ENCODE assay signal across 1 cellular context in genomic region chr4:22487333-22487732, GRCh38.
TF ChIP-seq lines count a peak whose summit lies in the region.

No MANE protein-coding gene starts in this region.

TF ChIP-seq in HepG2, 621 proteins besides CTCF, POLR2A, EP300 and RAD21 (continued from another document and continues in another):
- no peak for TF ChIP-seq ZNF704 (CRISPR knock-in tag; IDR thresholded peaks at IDR 0.05; ENCODE audit: borderline replicate concordance)
- no peak for TF ChIP-seq ZNF292 (CRISPR knock-in tag; IDR thresholded peaks at IDR 0.05; ENCODE audit: borderline replicate concordance, low read depth)
- no peak for TF ChIP-seq NCOA5 (CRISPR knock-in tag; IDR thresholded peaks at IDR 0.05)
- no peak for TF ChIP-seq ZNF839 (CRISPR knock-in tag; IDR thresholded peaks at IDR 0.05; ENCODE audit: borderline replicate concordance)
- no peak for TF ChIP-seq ZBTB14 (CRISPR knock-in tag; IDR thresholded peaks at IDR 0.05)
- no peak for TF ChIP-seq ZNF503 (CRISPR knock-in tag; IDR thresholded peaks at IDR 0.05)
- no peak for TF ChIP-seq THAP9 (CRISPR knock-in tag; IDR thresholded peaks at IDR 0.05; ENCODE audit: borderline replicate concordance)
- TF ChIP-seq TEAD3 (CRISPR knock-in tag; optimal IDR thresholded peaks at IDR 0.05; ENCODE audit: borderline replicate concordance): peak; percentile 21
- no peak for TF ChIP-seq PAXIP1 (CRISPR knock-in tag; conservative IDR thresholded peaks at IDR 0.05)
- no peak for TF ChIP-seq TOPORS (CRISPR knock-in tag; IDR thresholded peaks at IDR 0.05)
- TF ChIP-seq DNMT3B (CRISPR knock-in tag; conservative IDR thresholded peaks at IDR 0.05): no peak
- TF ChIP-seq E2F1 (CRISPR knock-in tag; IDR thresholded peaks at IDR 0.05): no peak
- no peak for TF ChIP-seq HOXD1 (CRISPR knock-in tag; IDR thresholded peaks at IDR 0.05)
- no peak for TF ChIP-seq KLF15 (CRISPR knock-in tag; IDR thresholded peaks at IDR 0.05; ENCODE audit: borderline replicate concordance)
- no peak for TF ChIP-seq ATAD3A (CRISPR knock-in tag; IDR thresholded peaks at IDR 0.05)
- no peak for TF ChIP-seq ZBTB20 (CRISPR knock-in tag; IDR thresholded peaks at IDR 0.05; ENCODE audit: borderline replicate concordance, low read depth)
- no peak for TF ChIP-seq HOXA7 (CRISPR knock-in tag; IDR thresholded peaks at IDR 0.05)
- no peak for TF ChIP-seq ZNF430 (CRISPR knock-in tag; IDR thresholded peaks at IDR 0.05)
- 0 out of 2 replicates have a peak, but pooled peaks have one; percentile 52 for TF ChIP-seq MEIS2 (CRISPR knock-in tag; IDR thresholded peaks at IDR 0.05)
- TF ChIP-seq ZBTB7B (CRISPR knock-in tag; IDR thresholded peaks at IDR 0.05): no peak
- TF ChIP-seq ZNF572 (CRISPR knock-in tag; IDR thresholded peaks at IDR 0.05): no peak
- no peak for TF ChIP-seq SATB2 (CRISPR knock-in tag; IDR thresholded peaks at IDR 0.05)
- TF ChIP-seq TCF7 (IDR thresholded peaks at IDR 0.05; ENCODE audit: low read depth): no peak
- TF ChIP-seq TRIM22 (IDR thresholded peaks at IDR 0.05): no peak
- no peak for TF ChIP-seq ZFP91 (CRISPR knock-in tag; IDR thresholded peaks at IDR 0.05; ENCODE audit: borderline replicate concordance)
- TF ChIP-seq TARDBP (CRISPR knock-in tag; IDR thresholded peaks at IDR 0.05): no peak
- no peak for TF ChIP-seq ZNF317 (CRISPR knock-in tag; IDR thresholded peaks at IDR 0.05)
- no peak for TF ChIP-seq ZNF207 (IDR thresholded peaks at IDR 0.05; ENCODE audit: borderline replicate concordance)
- peak; percentile 85; the same call in 1 of the 2 replicates for TF ChIP-seq EHMT2 (IDR thresholded peaks at IDR 0.05; ENCODE audit: borderline replicate concordance, low read depth, low read length)
- TF ChIP-seq ZNF83 (CRISPR knock-in tag; IDR thresholded peaks at IDR 0.05; ENCODE audit: borderline replicate concordance): no peak
- TF ChIP-seq PITX1 (CRISPR knock-in tag; IDR thresholded peaks at IDR 0.05): no peak
- peak; percentile 34; the same call in 1 of the 2 replicates for TF ChIP-seq RXRA (CRISPR knock-in tag; IDR thresholded peaks at IDR 0.05)
- no peak for TF ChIP-seq ZNF563 (CRISPR knock-in tag; IDR thresholded peaks at IDR 0.05)
- TF ChIP-seq U2AF1 (optimal IDR thresholded peaks at IDR 0.05; ENCODE audit: low read depth, low read length): no peak
- TF ChIP-seq ATF7-NPFF (CRISPR knock-in tag; IDR thresholded peaks at IDR 0.05; ENCODE audit: low read depth): no peak
- TF ChIP-seq SMYD3 (CRISPR knock-in tag; IDR thresholded peaks at IDR 0.05): no peak
- no peak for TF ChIP-seq NFIB (CRISPR knock-in tag; IDR thresholded peaks at IDR 0.05; ENCODE audit: borderline replicate concordance)
- no peak for TF ChIP-seq ZNF44 (CRISPR knock-in tag; IDR thresholded peaks at IDR 0.05)
- no peak for TF ChIP-seq GTF2F1 (IDR thresholded peaks at IDR 0.05; ENCODE audit: low read length)
- no peak for TF ChIP-seq ZNF75D (CRISPR knock-in tag; IDR thresholded peaks at IDR 0.05; ENCODE audit: borderline replicate concordance)
- no peak for TF ChIP-seq SNAPC2 (CRISPR knock-in tag; IDR thresholded peaks at IDR 0.05)
- TF ChIP-seq ZKSCAN5 (CRISPR knock-in tag; IDR thresholded peaks at IDR 0.05): peak; percentile 59; the same call in 1 of the 2 replicates
- no peak for TF ChIP-seq ZFP36L1 (CRISPR knock-in tag; IDR thresholded peaks at IDR 0.05)
- no peak for TF ChIP-seq MIER2 (CRISPR knock-in tag; IDR thresholded peaks at IDR 0.05)
- no peak for TF ChIP-seq E2F2 (CRISPR knock-in tag; IDR thresholded peaks at IDR 0.05; ENCODE audit: borderline replicate concordance)
- TF ChIP-seq ZNF550 (CRISPR knock-in tag; IDR thresholded peaks at IDR 0.05; ENCODE audit: borderline replicate concordance): no peak
- TF ChIP-seq ZNF326 (CRISPR knock-in tag; IDR thresholded peaks at IDR 0.05; ENCODE audit: borderline replicate concordance): no peak
- TF ChIP-seq ZNF558 (CRISPR knock-in tag; IDR thresholded peaks at IDR 0.05; ENCODE audit: borderline replicate concordance): no peak
- TF ChIP-seq ZNF432 (CRISPR knock-in tag; IDR thresholded peaks at IDR 0.05; ENCODE audit: borderline replicate concordance): no peak
- peak; percentile 88 for TF ChIP-seq PPARG (CRISPR knock-in tag; conservative IDR thresholded peaks at IDR 0.05)
- TF ChIP-seq USF2 (IDR thresholded peaks at IDR 0.05; ENCODE audit: low read depth, low read length): no peak
- TF ChIP-seq USF2 (CRISPR knock-in tag; IDR thresholded peaks at IDR 0.05; ENCODE audit: borderline replicate concordance): no peak
- TF ChIP-seq GPN1 (CRISPR knock-in tag; IDR thresholded peaks at IDR 0.05; ENCODE audit: borderline replicate concordance): no peak
